In the genomic region with DNA sequence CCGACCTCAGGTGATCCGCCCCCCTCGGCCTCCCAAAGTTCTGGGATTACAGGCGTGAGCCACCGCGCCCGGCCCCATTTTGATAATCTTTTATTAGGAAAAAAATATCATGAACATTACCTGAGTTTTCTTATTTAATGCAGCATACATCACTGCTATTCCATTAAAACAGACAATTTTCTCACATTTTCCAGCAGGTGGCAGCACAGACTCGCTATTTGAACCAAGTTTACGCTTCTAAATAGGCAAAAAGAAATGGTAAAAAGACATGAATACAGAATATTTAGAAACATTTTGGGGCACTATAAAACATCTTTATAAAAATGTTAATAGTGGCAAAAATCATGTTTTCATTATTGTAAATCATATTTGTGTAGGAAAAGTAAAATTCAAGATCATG, we compare ENCODE assay signal across 8 cellular contexts.
A peak's percentile ranks its signal among the peaks of the same experiment; 100 is the strongest.
DNase-seq lines count a peak whose midpoint lies in the region; ATAC-seq, FAIRE-seq and TF ChIP-seq lines count a peak whose summit lies in the region.

No MANE protein-coding gene starts in this region.

- H3K4me2 ChIP-seq in GM12878 (ENCODE audit: control insufficient read depth, insufficient read depth) = no peak overlapping the region

- peak; percentile 93 for FAIRE-seq in G401.6 (lab: Jason Lieb, UNC)
- FAIRE-seq in GM12878 (lab: Jason Lieb, UNC) = peak; percentile 91

- TF ChIP-seq POLR2A in GM12878 (IDR thresholded peaks at IDR 0.05; ENCODE audit: low read depth, low read length) = no peak

- H3K27ac ChIP-seq in A673 (ENCODE audit: low read depth, low read length, poor library complexity, severe bottlenecking) = no peak overlapping the region
- no peak overlapping the region for H3K27ac ChIP-seq in GM12878 (ENCODE audit: control insufficient read depth, insufficient read depth)

- H3K4me1 ChIP-seq in A673 (ENCODE audit: insufficient read depth, low read length, poor library complexity, severe bottlenecking) (no peaks in the 10 kb centered on the region), GM12878 (ENCODE audit: control insufficient read depth, insufficient read depth, low read length) (no peaks in the 10 kb centered on the region)

- intact Hi-C loops in A673 (cut with micrococcal nuclease; ENCODE audit: unreplicated experiment) (no loop called here), GM12878 (cut with micrococcal nuclease; ENCODE audit: unreplicated experiment) (loop anchor here (1.0 kb wide), 2 partner anchors 910 to 932 kb away; no protein-coding TSS in a partner anchor)

- no peaks in the 10 kb centered on the region for H3K79me2 ChIP-seq in GM12878 (ENCODE audit: control insufficient read depth, insufficient read depth, low read length)

- DNase-seq in A673 (ENCODE audit: low spot score) = peak; percentile 77
- peak; percentile 29 for DNase-seq in NCI-H82 treated with DMSO at 0.1 percent for 48 hours (lab: John Stamatoyannopoulos, UW; ENCODE audit: unreplicated experiment)
- peak; percentile 1 for DNase-seq in GM12878 (ENCODE audit: low read depth, low spot score)
- peak; percentile 26 for DNase-seq in kidney epithelial cell (ENCODE audit: low read depth)
- peak; percentile 84 for DNase-seq in superior temporal gyrus (ENCODE audit: extremely low spot score)

- RAD21 ChIA-PET in GM12878 (lab: Charles Lee; ENCODE audit: unreplicated experiment) = interaction anchor here (1.0 to 1.7 kb wide), 3 partner anchors 910 to 931 kb away, joined by 3 to 5 read pairs (median 4); no protein-coding TSS in a partner anchor

- H3K27me3 ChIP-seq in A673 (replicated peaks; ENCODE audit: insufficient read depth, low read depth, low read length, poor library complexity) = no peaks in the 10 kb centered on the region
- no peaks in the 10 kb centered on the region for H3K27me3 ChIP-seq in GM12878 (replicated peaks in 1 of 2; ENCODE audit: control insufficient read depth in 2 of 2, insufficient read depth in 2 of 2, low read length in 1 of 2)
- H3K27me3 ChIP-seq in kidney epithelial cell (ENCODE audit: control insufficient read depth, insufficient read depth, low read length) = no peaks in the 10 kb centered on the region

- SMC1A ChIA-PET in GM12878 (lab: Charles Lee; ENCODE audit: uncharacterized antibody, unreplicated experiment) = interaction anchor here (0.6 to 1.1 kb wide), 4 partner anchors 909 to 998 kb away, joined by 3 to 4 read pairs (median 3); no protein-coding TSS in a partner anchor

- TF ChIP-seq EP300 in GM12878 (IDR thresholded peaks at IDR 0.05; ENCODE audit: borderline replicate concordance in 1 of 2, control insufficient read depth in 1 of 2, low read depth in 2 of 2, low read length in 2 of 2) = no peak

- no TSS peak for BruUV-seq in A673 (replicated peaks; lab: Mats Ljungman, UMichigan)
- BruUV-seq in GM12878 (replicated peaks; lab: Mats Ljungman, UMichigan) = no TSS peak

- ATAC-seq in HG03159 (IDR thresholded peaks at IDR 0.05; ENCODE audit: unreplicated experiment) = peak; percentile 60
- ATAC-seq in GM12878 = peak; percentile 70
- ATAC-seq in GM18517 (IDR thresholded peaks at IDR 0.05; ENCODE audit: unreplicated experiment) = no peak

- H3K4me3 ChIP-seq in A673 (ENCODE audit: low read depth, low read length, poor library complexity, severe bottlenecking) (no peak overlapping the region), GM12878 (no peak overlapping the region), kidney epithelial cell (ENCODE audit: low read depth, low read length) (no peak overlapping the region)

- TF ChIP-seq CTCF in A673 (conservative IDR thresholded peaks at IDR 0.05; ENCODE audit: low read depth, low read length) (peak; percentile 73), GM12878 (IDR thresholded peaks at IDR 0.05 in 2 of 3, conservative IDR thresholded peaks at IDR 0.05 in 1 of 3; ENCODE audit: control insufficient read depth in 2 of 3, extremely low read depth in 1 of 3, insufficient read depth in 1 of 3, low read depth in 3 of 3, low read length in 3 of 3) (peak; percentile 43 to 71 (median 63)), kidney epithelial cell (IDR thresholded peaks at IDR 0.05; ENCODE audit: insufficient read depth, low read length, poor library complexity, severe bottlenecking) (peak; percentile 51)

- in situ Hi-C loops in GM12878 (cut with MboI) = loop anchor here (5.0 kb wide), 1 partner anchor 911 kb away; no protein-coding TSS in a partner anchor

- CTCF ChIA-PET in A673 (lab: Charles Lee) = no interaction called here
- CTCF ChIA-PET in GM12878 (lab: Yijun Ruan, JAX) = interaction anchor here (0.6 to 1.5 kb wide), 14 partner anchors 8 to 969 kb away, joined by 3 to 9 read pairs (median 4); partner anchors contain the start of gene SLITRK6

- no peaks in the 10 kb centered on the region for H3K36me3 ChIP-seq in A673 (ENCODE audit: insufficient read depth, low read length, poor library complexity, severe bottlenecking)
- H3K36me3 ChIP-seq in GM12878 (ENCODE audit: control insufficient read depth in 2 of 2, insufficient read depth in 2 of 2, low read length in 1 of 2) = no peaks in the 10 kb centered on the region
- H3K36me3 ChIP-seq in kidney epithelial cell (ENCODE audit: control insufficient read depth, insufficient read depth, low read length) = no peaks in the 10 kb centered on the region

- no peak overlapping the region for H2AFZ ChIP-seq in GM12878 (ENCODE audit: control insufficient read depth, low read depth, low read length)

- H4K20me1 ChIP-seq in GM12878 (ENCODE audit: control insufficient read depth, insufficient read depth) = no peaks in the 10 kb centered on the region

- TF ChIP-seq RAD21 in GM12878 (IDR thresholded peaks at IDR 0.05; ENCODE audit: insufficient read depth, low read depth, low read length) = peak; percentile 80

- WGBS in GM12878 (ENCODE audit: insufficient coverage, insufficient replicate concordance, low lambda C conversion rate, missing lambda C conversion rate) = 7% methylated on average over 9 of the region's 9 CpGs

- H3K9me3 ChIP-seq in A673 (ENCODE audit: low read depth, low read length, poor library complexity, severe bottlenecking) (no peaks in the 10 kb centered on the region), GM12878 (replicated peaks; ENCODE audit: control insufficient read depth, insufficient read depth, low read length) (no peaks in the 10 kb centered on the region)

- H3K9ac ChIP-seq in GM12878 (ENCODE audit: control insufficient read depth, insufficient read depth, low read length) = no peak overlapping the region

- POLR2A ChIA-PET in A673 (lab: Charles Lee; ENCODE audit: low non-redundant PET) = no interaction called here
- POLR2A ChIA-PET in GM12878 (lab: Charles Lee) = no interaction called here

TF ChIP-seq in GM12878, 131 proteins besides CTCF, POLR2A, EP300 and RAD21:
- no peak for TF ChIP-seq EZH2 (IDR thresholded peaks at IDR 0.05; ENCODE audit: borderline replicate concordance, control insufficient read depth, low read depth, low read length)
- TF ChIP-seq SMC3 (IDR thresholded peaks at IDR 0.05; ENCODE audit: borderline replicate concordance, low read length) = peak; percentile 75; the same call in 1 of the 2 replicates
- no peak for TF ChIP-seq ZBED1 (IDR thresholded peaks at IDR 0.05; ENCODE audit: borderline replicate concordance)
- TF ChIP-seq CBX3 (IDR thresholded peaks at IDR 0.05; ENCODE audit: borderline replicate concordance, low read depth) = no peak

Comparison
In these comparisons a context has a peak if more than half of its experiments do, and no peak if none do; other contexts are left out.
1. DNase-seq: peak in every context shown above with its lines; median percentile 84 in superior temporal gyrus; 77 in A673; 29 in NCI-H82 treated with DMSO at 0.1 percent for 48 hours; 26 in kidney epithelial cell; 1 in GM12878.